24 cellular contexts compared by ENCODE assay signal in the genomic region with DNA sequence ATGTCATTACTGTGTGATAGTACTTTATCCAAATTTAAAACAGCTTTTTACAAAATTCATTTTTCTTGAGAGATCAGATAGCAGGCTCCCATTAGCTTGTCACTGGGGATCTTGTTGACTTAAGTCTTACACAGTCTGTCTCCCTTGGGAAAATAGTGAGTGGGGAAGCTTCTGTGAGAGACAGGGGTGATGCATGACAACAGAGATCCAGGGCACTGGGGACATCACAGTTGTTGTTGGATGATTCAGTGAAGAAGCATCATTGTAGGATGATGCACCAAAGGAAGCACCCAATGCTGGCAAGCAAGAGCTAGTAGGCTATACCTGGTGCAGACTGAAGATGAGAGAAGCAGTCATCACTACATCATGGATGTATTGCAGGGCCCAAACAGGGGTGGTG.
"Had no signal": no experiment of that assay in that cellular context is flagged by ENCODE, and none has a peak within 500 bp of the region (broad histone marks: within the 10 kb centered on the region; RNA-seq: fewer than 3 reads in every experiment).

No MANE protein-coding gene starts in this region.

- H3K4me2 ChIP-seq: neural progenitor cell, smooth muscle cell had no signal

- H3K27ac ChIP-seq: dorsolateral prefrontal cortex, heart right ventricle, left lung, neural progenitor cell, parathyroid adenoma, right lobe of liver, thoracic aorta, tibial nerve, upper lobe of left lung, uterus had no signal

- H2AFZ ChIP-seq: neural progenitor cell, parathyroid adenoma had no signal

- DNase-seq: dorsolateral prefrontal cortex; effector CD4-positive, alpha-beta T cell; foreskin melanocyte; glutamatergic neuron; heart right ventricle; hippocampal formation; left cardiac atrium; left lung; mesenchymal stem cell; mucosa of descending colon; naive thymus-derived CD4-positive, alpha-beta T cell; right lobe of liver; stimulated activated CD4-positive, alpha-beta T cell treated with anti-CD3 and anti-CD28 coated beads, Interleukin-12 subunit alpha, Interleukin-12 subunit beta, amount 100 ng/mL, for 4 hours; stimulated activated CD4-positive, alpha-beta T cell treated with anti-CD3 and anti-CD28 coated beads, Interleukin-1b, Interleukin-23, amount 100 ng/mL, for 48 hours; stimulated activated CD4-positive, alpha-beta T cell treated with anti-CD3 and anti-CD28 coated beads, Interleukin-4, amount 100 ng/mL, for 1 hour; stimulated activated CD8-positive, alpha-beta memory T cell treated with anti-CD3 and anti-CD28 coated beads, Interleukin-4, amount 100 ng/mL, for 48 hours; stimulated activated naive CD4-positive, alpha-beta T cell treated with Interleukin-2 at 50 U/mL for 16 hours; upper lobe of left lung; uterus had no signal

- H3K4me1 ChIP-seq: heart right ventricle, left lung, neural progenitor cell, parathyroid adenoma, right lobe of liver, tibial nerve, upper lobe of left lung, uterus had no signal

- H3K27me3 ChIP-seq: dorsolateral prefrontal cortex, heart right ventricle, left lung, neural progenitor cell, right lobe of liver, tibial nerve, upper lobe of left lung, uterus had no signal

- ATAC-seq: heart right ventricle; left cardiac atrium; left lung; mucosa of descending colon; naive thymus-derived CD4-positive, alpha-beta T cell; right lobe of liver had no signal

- H3K79me2 ChIP-seq: parathyroid adenoma had no signal

- H3K4me3 ChIP-seq: dorsolateral prefrontal cortex, heart right ventricle, left lung, mucosa of descending colon, neural progenitor cell, right lobe of liver, smooth muscle cell, thoracic aorta, tibial nerve, upper lobe of left lung, uterus had no signal

- H3K36me3 ChIP-seq: heart right ventricle, left lung, neural progenitor cell, right lobe of liver, thoracic aorta, upper lobe of left lung, uterus had no signal

- H3K9me3 ChIP-seq: heart right ventricle, left lung, mucosa of descending colon, right lobe of liver, thoracic aorta, tibial nerve, upper lobe of left lung, uterus had no signal

- H3K9ac ChIP-seq: neural progenitor cell, parathyroid adenoma had no signal
